In the genomic region with DNA sequence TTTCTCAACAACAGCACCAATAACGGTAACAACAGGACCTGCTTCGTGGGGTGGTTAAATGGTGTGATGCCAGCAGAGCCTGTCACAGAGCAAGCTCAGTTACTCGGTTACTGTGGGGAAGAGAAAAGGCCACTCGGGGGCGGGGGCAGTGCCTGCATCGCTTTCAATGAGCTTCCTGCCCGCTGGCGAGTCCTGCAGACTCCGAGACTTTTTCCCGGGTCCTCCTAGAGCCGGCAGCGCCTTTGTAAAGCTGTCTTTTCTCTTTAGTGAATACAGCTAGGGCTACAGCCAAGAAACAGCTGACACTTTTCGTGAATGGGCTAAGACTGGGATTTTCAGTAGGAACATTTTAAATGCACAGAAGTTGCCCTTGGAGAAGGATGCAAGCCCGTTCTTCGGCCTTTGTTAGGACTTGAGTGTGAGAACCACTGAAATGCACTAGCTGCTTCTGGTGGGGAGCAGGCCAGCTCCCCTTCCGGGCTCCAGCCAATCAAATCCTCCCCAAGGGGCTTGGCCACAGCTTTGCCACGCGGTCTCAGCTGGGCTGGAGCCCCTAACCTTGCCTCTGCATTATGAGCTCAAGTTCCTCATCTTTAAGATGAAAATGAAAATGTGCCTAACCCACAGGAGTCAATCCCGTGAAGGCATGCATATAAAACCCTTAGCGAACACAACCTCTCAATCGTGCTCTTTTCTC, we compare ENCODE assay signal across 14 cellular contexts. TPM values are rescaled to one million over a fixed set of nuclear protein-coding genes. Genes with fewer than 3 reads are reported as not detected.
DNase-seq lines count a peak whose midpoint lies in the region; ATAC-seq and TF ChIP-seq lines count a peak whose summit lies in the region.
"Had no signal": no experiment of that assay in that cellular context is flagged by ENCODE, and none has a peak within 500 bp of the region (broad histone marks: within the 10 kb centered on the region; RNA-seq: fewer than 3 reads in every experiment).

No MANE protein-coding gene starts in this region.

- H3K23ac ChIP-seq in mesenchymal stem cell (ENCODE audit: low read length in 2 of 2): no peak overlapping the region

- H2AK5ac ChIP-seq in mesenchymal stem cell (ENCODE audit: low read length, severe bottlenecking): no peak overlapping the region

- H2BK15ac ChIP-seq in mesenchymal stem cell (ENCODE audit: low read depth, poor library complexity, severe bottlenecking): no peak overlapping the region

- ATAC-seq in activated naive CD8-positive, alpha-beta T cell treated with anti-CD3 and anti-CD28 coated beads, Interleukin-2, amount 10 ng/mL, durations not matched to agents 7 days and 5 days (ENCODE audit: low read depth): peak; percentile 40

- no peak overlapping the region for H3K27ac Mint-ChIP-seq in activated naive CD8-positive, alpha-beta T cell treated with anti-CD3 and anti-CD28 coated beads, Interleukin-2, amount 10 ng/mL, durations not matched to agents 7 days and 5 days
- H3K27ac Mint-ChIP-seq in activated naive CD8-positive, alpha-beta T cell treated with anti-CD3 and anti-CD28 coated beads for 36 hours: no peak overlapping the region

- POLR2A ChIA-PET in activated naive CD8-positive, alpha-beta T cell treated with anti-CD3 and anti-CD28 coated beads, Interleukin-2, amount 10 ng/mL, durations not matched to agents 7 days and 5 days (lab: Charles Lee): interaction anchor here (0.6 to 1.1 kb wide), 2 partner anchors 26 to 107 kb away, joined by 3 read pairs; no protein-coding TSS in a partner anchor

- H3K36me3 ChIP-seq in mesenchymal stem cell (ENCODE audit: control insufficient read depth in 1 of 2, insufficient read depth in 2 of 2, low read depth in 1 of 2, low read length in 2 of 2): no peaks in the 10 kb centered on the region
- no peaks in the 10 kb centered on the region for H3K36me3 ChIP-seq in suprapubic skin

- H3K4me3 ChIP-seq in choroid plexus epithelial cell (ENCODE audit: low read depth, low read length): no peak overlapping the region
- no peak overlapping the region for H3K4me3 ChIP-seq in mesenchymal stem cell (ENCODE audit: insufficient read depth in 1 of 2, low read depth in 1 of 2, low read length in 2 of 2)
- H3K4me3 ChIP-seq in suprapubic skin: peak overlapping the region; percentile 6

- no peak overlapping the region for H3K14ac ChIP-seq in mesenchymal stem cell (ENCODE audit: low read length in 2 of 2)

- no peaks in the 10 kb centered on the region for H3K79me1 ChIP-seq in mesenchymal stem cell (replicated peaks; ENCODE audit: low read length, poor library complexity, severe bottlenecking)

- H3K36me3 Mint-ChIP-seq in activated naive CD8-positive, alpha-beta T cell treated with anti-CD3 and anti-CD28 coated beads, Interleukin-2, amount 10 ng/mL, durations not matched to agents 7 days and 5 days: no peaks in the 10 kb centered on the region
- no peaks in the 10 kb centered on the region for H3K36me3 Mint-ChIP-seq in activated naive CD8-positive, alpha-beta T cell treated with anti-CD3 and anti-CD28 coated beads for 36 hours
- H3K36me3 Mint-ChIP-seq: CD4-positive, CD25-positive, alpha-beta regulatory T cell had no signal

- H2AFZ ChIP-seq in mesenchymal stem cell (ENCODE audit: low read depth, low read length): no peak overlapping the region

- H3K9me3 ChIP-seq in mesenchymal stem cell (ENCODE audit: control insufficient read depth, low read length) (no peaks in the 10 kb centered on the region), suprapubic skin (no peaks in the 10 kb centered on the region)

- peaks cover 40% of the 10 kb centered on the region for H3K27me3 Mint-ChIP-seq in activated naive CD8-positive, alpha-beta T cell treated with anti-CD3 and anti-CD28 coated beads, Interleukin-2, amount 10 ng/mL, durations not matched to agents 7 days and 5 days
- peaks cover 45% of the 10 kb centered on the region for H3K27me3 Mint-ChIP-seq in activated naive CD8-positive, alpha-beta T cell treated with anti-CD3 and anti-CD28 coated beads for 36 hours

- H2BK120ac ChIP-seq in mesenchymal stem cell (ENCODE audit: low read depth, low read length): no peak overlapping the region

- H3K4me1 Mint-ChIP-seq in activated naive CD8-positive, alpha-beta T cell treated with anti-CD3 and anti-CD28 coated beads, Interleukin-2, amount 10 ng/mL, durations not matched to agents 7 days and 5 days: peaks cover 4% of the 10 kb centered on the region
- peaks cover 20% of the 10 kb centered on the region for H3K4me1 Mint-ChIP-seq in activated naive CD8-positive, alpha-beta T cell treated with anti-CD3 and anti-CD28 coated beads for 36 hours

- no peak for TF ChIP-seq CTCF in choroid plexus epithelial cell (conservative IDR thresholded peaks at IDR 0.05; ENCODE audit: low read depth, low read length)
- no peak for TF ChIP-seq CTCF in suprapubic skin (IDR thresholded peaks at IDR 0.05)

- no peak overlapping the region for H4K91ac ChIP-seq in mesenchymal stem cell (ENCODE audit: low read length)

- peak overlapping the region in 1 of 2 experiments; percentile 3 for H2BK12ac ChIP-seq in mesenchymal stem cell (ENCODE audit: low read length in 2 of 2)

- no peak overlapping the region for H4K8ac ChIP-seq in mesenchymal stem cell (ENCODE audit: low read length)

- no peak for TF ChIP-seq POLR2A in suprapubic skin (IDR thresholded peaks at IDR 0.05)

- peak overlapping the region; percentile 19 for H3K4me2 ChIP-seq in mesenchymal stem cell (ENCODE audit: low read length, poor library complexity, severe bottlenecking)

- H3K4ac ChIP-seq in mesenchymal stem cell (ENCODE audit: low read depth in 1 of 2, low read length in 2 of 2): peak overlapping the region in 1 of 2 experiments; percentile 7

- TF ChIP-seq EP300 in suprapubic skin (IDR thresholded peaks at IDR 0.05): no peak

- H3K9ac ChIP-seq in mesenchymal stem cell (ENCODE audit: low read length): peak overlapping the region; percentile 11

- H3K4me3 Mint-ChIP-seq in activated naive CD8-positive, alpha-beta T cell treated with anti-CD3 and anti-CD28 coated beads, Interleukin-2, amount 10 ng/mL, durations not matched to agents 7 days and 5 days: no peak overlapping the region
- no peak overlapping the region for H3K4me3 Mint-ChIP-seq in activated naive CD8-positive, alpha-beta T cell treated with anti-CD3 and anti-CD28 coated beads for 36 hours

- H2BK5ac ChIP-seq in mesenchymal stem cell (ENCODE audit: low read depth, low read length, poor library complexity, severe bottlenecking): no peak overlapping the region

- H3K27me3 ChIP-seq in mesenchymal stem cell (ENCODE audit: control insufficient read depth in 1 of 2, insufficient read depth in 1 of 2, low read length in 2 of 2) (peaks cover 46 to 54% of the 10 kb centered on the region in 2 experiments), suprapubic skin (no peaks in the 10 kb centered on the region)

- H3K27ac ChIP-seq in mesenchymal stem cell (ENCODE audit: low read length, poor library complexity, severe bottlenecking) (no peak overlapping the region), suprapubic skin (no peak overlapping the region)

- peak overlapping the region in 1 of 2 experiments; percentile 35 for H3K18ac ChIP-seq in mesenchymal stem cell (ENCODE audit: low read depth in 1 of 2, low read length in 2 of 2)

- H3K9me3 Mint-ChIP-seq in activated naive CD8-positive, alpha-beta T cell treated with anti-CD3 and anti-CD28 coated beads, Interleukin-2, amount 10 ng/mL, durations not matched to agents 7 days and 5 days: no peaks in the 10 kb centered on the region
- H3K9me3 Mint-ChIP-seq in activated naive CD8-positive, alpha-beta T cell treated with anti-CD3 and anti-CD28 coated beads for 36 hours: no peaks in the 10 kb centered on the region
- H3K9me3 Mint-ChIP-seq: CD4-positive, CD25-positive, alpha-beta regulatory T cell had no signal

- H3K4me1 ChIP-seq in mesenchymal stem cell (ENCODE audit: control insufficient read depth, insufficient read depth, low read depth, low read length) (peaks cover 10% of the 10 kb centered on the region), suprapubic skin (no peaks in the 10 kb centered on the region)

- no peak for DNase-seq in activated naive CD8-positive, alpha-beta T cell treated with anti-CD3 and anti-CD28 coated beads, Interleukin-2, amount 10 ng/mL, durations not matched to agents 7 days and 5 days
- no peak for DNase-seq in activated naive CD8-positive, alpha-beta T cell treated with anti-CD3 and anti-CD28 coated beads for 36 hours
- DNase-seq in choroid plexus epithelial cell (ENCODE audit: low read depth) (peak; percentile 15), mesenchymal stem cell (peak; percentile 17), suprapubic skin (ENCODE audit: low spot score in 2 of 2) (no peak), RPMI8226 (no peak)
- no peak for DNase-seq in effector CD8-positive, alpha-beta T cell (lab: John Stamatoyannopoulos, UW)
- DNase-seq in activated CD4-positive, CD25-positive, alpha-beta regulatory T cell treated with anti-CD3 and anti-CD28 coated beads, Interleukin-2, amount 50 U/mL, for 72 hours: no peak
- DNase-seq: CD4-positive, CD25-positive, alpha-beta regulatory T cell; cerebellar nuclear complex; HCEC 1CT; NCI-H1436 treated with DMSO at 0.1 percent for 48 hours; stimulated activated naive CD4-positive, alpha-beta T cell treated with Interleukin-2 at 50 U/mL for 16 hours had no signal

- WGBS in mesenchymal stem cell: 25% methylated on average over 18 of the region's 21 CpGs
- WGBS in suprapubic skin: 54% methylated on average over 21 of the region's 21 CpGs

RNA-seq across cellular contexts. Expression of gene EFHD2, which starts 23.4 kb away (rescaled TPM):
- 10 to 100 TPM; 49.4 TPM for total RNA-seq in activated naive CD8-positive, alpha-beta T cell treated with anti-CD3 and anti-CD28 coated beads, Interleukin-2, amount 10 ng/mL, durations not matched to agents 7 days and 5 days
- total RNA-seq in activated naive CD8-positive, alpha-beta T cell treated with anti-CD3 and anti-CD28 coated beads for 36 hours: 10 to 100 TPM; 45.6 to 46.2 TPM
- 46.3 TPM for polyA plus RNA-seq in mesenchymal stem cell (2013, experiment 1 of 2)
- polyA plus RNA-seq in mesenchymal stem cell (2013, experiment 2 of 2): 45.6 TPM
- total RNA-seq in suprapubic skin: 10 to 100 TPM; 43.5 to 54.4 (median 49.9) TPM

RNA-seq across cellular contexts. Expression of gene CTRC, which starts 52.0 kb away (rescaled TPM):
- 1 to 10 TPM in 1 of 2 experiments, under 1 TPM in 1; 0.39 to 1.0 TPM for total RNA-seq in activated naive CD8-positive, alpha-beta T cell treated with anti-CD3 and anti-CD28 coated beads, Interleukin-2, amount 10 ng/mL, durations not matched to agents 7 days and 5 days
- under 1 TPM in 1 of 2 experiments, not detected in 1; 0.30 TPM for total RNA-seq in activated naive CD8-positive, alpha-beta T cell treated with anti-CD3 and anti-CD28 coated beads for 36 hours
- polyA plus RNA-seq in mesenchymal stem cell (2013, experiment 1 of 2): 0.08 TPM
- not detected for polyA plus RNA-seq in mesenchymal stem cell (2013, experiment 2 of 2)
- total RNA-seq in suprapubic skin: 1 to 10 TPM in 2 of 4 donors, not detected in 2; 1.5 to 2.3 TPM
- total RNA-seq: skeletal muscle tissue had no signal
- polyA plus RNA-seq: CD4-positive, CD25-positive, alpha-beta regulatory T cell had no signal

Comparison
In these comparisons a context has a peak if more than half of its experiments do, and no peak if none do; other contexts are left out.
1. DNase-seq: peak in choroid plexus epithelial cell (single experiment) and mesenchymal stem cell (single experiment); none in activated naive CD8-positive, alpha-beta T cell treated with anti-CD3 and anti-CD28 coated beads, Interleukin-2, amount 10 ng/mL, durations not matched to agents 7 days and 5 days (single experiment), activated naive CD8-positive, alpha-beta T cell treated with anti-CD3 and anti-CD28 coated beads for 36 hours (single experiment), suprapubic skin (0 of 2), effector CD8-positive, alpha-beta T cell (single experiment), RPMI8226 (single experiment) and activated CD4-positive, CD25-positive, alpha-beta regulatory T cell treated with anti-CD3 and anti-CD28 coated beads, Interleukin-2, amount 50 U/mL, for 72 hours (single experiment).